ENCODE assay signal across 20 cellular contexts in genomic region chr2:29902356-29902755, GRCh38. TPM values are rescaled to one million over a fixed set of nuclear protein-coding genes. Genes with fewer than 3 reads are reported as not detected.
DNase-seq lines count a peak whose midpoint lies in the region; ATAC-seq and TF ChIP-seq lines count a peak whose summit lies in the region.
"Had no signal": no experiment of that assay in that cellular context is flagged by ENCODE, and none has a peak within 500 bp of the region (broad histone marks: within the 10 kb centered on the region; RNA-seq: fewer than 3 reads in every experiment).

No MANE protein-coding gene starts in this region.

- H3K4me1 ChIP-seq in GM23248 (ENCODE audit: insufficient read depth): no peaks in the 10 kb centered on the region
- peaks cover 23% of the 10 kb centered on the region for H3K4me1 ChIP-seq in endodermal cell (ENCODE audit: control insufficient read depth, insufficient read depth, low read length)
- H3K4me1 ChIP-seq in mesendoderm (ENCODE audit: control insufficient read depth, low read depth, low read length): peaks cover 3% of the 10 kb centered on the region
- H3K4me1 ChIP-seq in CD8-positive, alpha-beta T cell (ENCODE audit: insufficient read depth, low read length): no peaks in the 10 kb centered on the region
- H3K4me1 ChIP-seq: BE2C, SJSA1 had no signal

- H3K79me1 ChIP-seq in mesendoderm (ENCODE audit: low read length): no peaks in the 10 kb centered on the region

- no peak overlapping the region for H3K56ac ChIP-seq in mesendoderm (ENCODE audit: low read length)

- H3K4me3 Mint-ChIP-seq in endodermal cell: no peak overlapping the region
- H3K4me3 Mint-ChIP-seq in CD8-positive, alpha-beta T cell: no peak overlapping the region

- no peak overlapping the region for H3K23ac ChIP-seq in mesendoderm (ENCODE audit: low read length)

- 70 to 80% methylated on average over 1 of the region's 1 CpG for WGBS in GM23248 (ENCODE audit: low coverage in 1 of 2, low lambda C conversion rate in 2 of 2, missing lambda C conversion rate in 2 of 2), 2 experiments
- WGBS in endodermal cell (ENCODE audit: insufficient coverage in 1 of 2, insufficient read length in 1 of 2), 2 experiments: 21% methylated on average over 1 of the region's 1 CpG; no CpG with 5 or more reads in 1 of the 2 experiments
- no CpG with 5 or more reads among the region's 1 CpG for WGBS in mesendoderm (ENCODE audit: extremely low coverage, insufficient coverage, low lambda C conversion rate)

- H3K36me3 Mint-ChIP-seq in endodermal cell (ENCODE audit: low read depth): no peaks in the 10 kb centered on the region
- no peaks in the 10 kb centered on the region for H3K36me3 Mint-ChIP-seq in activated naive CD4-positive, alpha-beta T cell treated with anti-CD3 and anti-CD28 coated beads, Interleukin-2, amount 50 U/mL, for 72 hours
- H3K36me3 Mint-ChIP-seq in CD8-positive, alpha-beta T cell: no peaks in the 10 kb centered on the region

- CTCF ChIA-PET in CD8-positive, alpha-beta T cell (lab: Charles Lee): no interaction called here

- TF ChIP-seq RAD21 in Ishikawa (IDR thresholded peaks at IDR 0.05; ENCODE audit: low read depth): no peak

- peaks cover 37% of the 10 kb centered on the region for H3K27me3 ChIP-seq in GM23248 (replicated peaks; ENCODE audit: insufficient read depth)
- peaks cover 24% of the 10 kb centered on the region for H3K27me3 ChIP-seq in endodermal cell (ENCODE audit: control insufficient read depth, insufficient read depth, low read length, poor library complexity, severe bottlenecking)
- no peaks in the 10 kb centered on the region for H3K27me3 ChIP-seq in mesendoderm (ENCODE audit: insufficient read depth, low read length, poor library complexity)
- H3K27me3 ChIP-seq in CD8-positive, alpha-beta T cell (ENCODE audit: insufficient read depth, low read length): no peaks in the 10 kb centered on the region
- H3K27me3 ChIP-seq: BE2C had no signal

- H3K27ac ChIP-seq in GM23248 (no peak overlapping the region), endodermal cell (ENCODE audit: low read depth, low read length) (no peak overlapping the region), mesendoderm (ENCODE audit: low read depth, low read length) (no peak overlapping the region)
- H3K27ac ChIP-seq in CD8-positive, alpha-beta T cell (ENCODE audit: low read depth, low read length): no peak overlapping the region
- H3K27ac ChIP-seq: HL-60, SJSA1 had no signal

- no peaks in the 10 kb centered on the region for H3F3A ChIP-seq in GM23248 (ENCODE audit: insufficient read depth)

- H4K20me1 ChIP-seq in GM23248 (ENCODE audit: insufficient read depth): no peaks in the 10 kb centered on the region

- H3K36me3 ChIP-seq in GM23248 (ENCODE audit: low read depth) (no peaks in the 10 kb centered on the region), endodermal cell (ENCODE audit: control insufficient read depth, insufficient read depth, low read length) (no peaks in the 10 kb centered on the region), mesendoderm (ENCODE audit: control insufficient read depth, insufficient read depth, low read length) (no peaks in the 10 kb centered on the region)
- no peaks in the 10 kb centered on the region for H3K36me3 ChIP-seq in CD8-positive, alpha-beta T cell (ENCODE audit: insufficient read depth, low read length)
- H3K36me3 ChIP-seq: BE2C, SJSA1 had no signal

- H2AK5ac ChIP-seq in mesendoderm (ENCODE audit: low read length): no peak overlapping the region

- H3K4me2 ChIP-seq in GM23248 (ENCODE audit: unreplicated experiment) (no peak overlapping the region), mesendoderm (ENCODE audit: low read length) (no peak overlapping the region)

- H3K18ac ChIP-seq in mesendoderm (ENCODE audit: low read length): no peak overlapping the region

- no peak overlapping the region for H3K27ac Mint-ChIP-seq in endodermal cell
- H3K27ac Mint-ChIP-seq in activated naive CD4-positive, alpha-beta T cell treated with anti-CD3 and anti-CD28 coated beads, Interleukin-2, amount 50 U/mL, for 72 hours: no peak overlapping the region
- H3K27ac Mint-ChIP-seq in CD8-positive, alpha-beta T cell: no peak overlapping the region

- no peak overlapping the region for H4K5ac ChIP-seq in mesendoderm (ENCODE audit: low read length)

- H2BK5ac ChIP-seq in mesendoderm (ENCODE audit: low read length): no peak overlapping the region

- in situ Hi-C loops in GM23248 (cut with MboI): no loop called here

- H2AFZ ChIP-seq in GM23248: no peak overlapping the region

- intact Hi-C loops in CD8-positive, alpha-beta T cell (cut with DNase I, micrococcal nuclease): no loop called here

- no peaks in the 10 kb centered on the region for H3K9me3 Mint-ChIP-seq in endodermal cell
- no peaks in the 10 kb centered on the region for H3K9me3 Mint-ChIP-seq in activated naive CD4-positive, alpha-beta T cell treated with anti-CD3 and anti-CD28 coated beads, Interleukin-2, amount 50 U/mL, for 72 hours
- H3K9me3 Mint-ChIP-seq in CD8-positive, alpha-beta T cell: no peaks in the 10 kb centered on the region

- H3K27me3 Mint-ChIP-seq in endodermal cell (ENCODE audit: insufficient read depth): peaks cover 44% of the 10 kb centered on the region
- H3K27me3 Mint-ChIP-seq in CD8-positive, alpha-beta T cell (ENCODE audit: low read depth): peaks cover 31% of the 10 kb centered on the region

- H3K9me2 ChIP-seq in GM23248 (ENCODE audit: insufficient read depth): no peaks in the 10 kb centered on the region

- H3K4me3 ChIP-seq in GM23248 (no peak overlapping the region), endodermal cell (ENCODE audit: low read length) (no peak overlapping the region), mesendoderm (ENCODE audit: low read length) (no peak overlapping the region)
- H3K4me3 ChIP-seq in CD8-positive, alpha-beta T cell (ENCODE audit: low read depth, low read length): no peak overlapping the region
- H3K4me3 ChIP-seq: SJSA1 had no signal

- DNase-seq in GM23248: peak; percentile 4
- peak; percentile 81 for DNase-seq in endodermal cell
- peak; percentile 55 for DNase-seq in mesendoderm
- DNase-seq in activated naive CD4-positive, alpha-beta T cell treated with anti-CD3 and anti-CD28 coated beads, Interleukin-2, amount 50 U/mL, for 72 hours (ENCODE audit: low spot score in 2 of 2): no peak
- DNase-seq in DMS 273 (lab: John Stamatoyannopoulos, UW; ENCODE audit: unreplicated experiment): no peak
- no peak for DNase-seq in CD8-positive, alpha-beta T cell
- DNase-seq: BE2C, DMS79, NCI-H1105, NCI-H146, NCI-H2029, NCI-H2227 treated with DMSO at 0.1 percent for 48 hours, NCI-H510A, NCI-H82, SW 1271 had no signal

- peaks cover 46% of the 10 kb centered on the region for H3K4me1 Mint-ChIP-seq in endodermal cell
- no peaks in the 10 kb centered on the region for H3K4me1 Mint-ChIP-seq in CD8-positive, alpha-beta T cell (ENCODE audit: low read depth)

- no peak overlapping the region for H2BK120ac ChIP-seq in mesendoderm (ENCODE audit: low read depth, low read length)

- no peak for ATAC-seq in activated naive CD4-positive, alpha-beta T cell treated with anti-CD3 and anti-CD28 coated beads, Interleukin-2, amount 50 U/mL, for 72 hours
- ATAC-seq in GM18907 (IDR thresholded peaks at IDR 0.05; ENCODE audit: unreplicated experiment): no peak
- no peak for ATAC-seq in CD8-positive, alpha-beta T cell

- no peak overlapping the region for H4K8ac ChIP-seq in mesendoderm (ENCODE audit: low read depth, low read length)

- POLR2A ChIA-PET in CD8-positive, alpha-beta T cell (lab: Charles Lee): no interaction called here

- H3K9me3 ChIP-seq in GM23248 (ENCODE audit: low read depth) (no peaks in the 10 kb centered on the region), endodermal cell (ENCODE audit: control insufficient read depth, low read length) (no peaks in the 10 kb centered on the region)
- H3K9me3 ChIP-seq in CD8-positive, alpha-beta T cell (ENCODE audit: low read length): no peaks in the 10 kb centered on the region
- H3K9me3 ChIP-seq: BE2C, SJSA1 had no signal

- no peak overlapping the region for H2BK15ac ChIP-seq in mesendoderm (replicated peaks; ENCODE audit: low read depth)

- no peak for TF ChIP-seq EP300 in Ishikawa (IDR thresholded peaks at IDR 0.05; ENCODE audit: borderline replicate concordance)

- no peak overlapping the region for H3K9ac ChIP-seq in GM23248
- no peak overlapping the region for H3K9ac ChIP-seq in endodermal cell (ENCODE audit: extremely low read depth, low read length, poor library complexity, severe bottlenecking)
- H3K9ac ChIP-seq in mesendoderm (ENCODE audit: low read length): no peak overlapping the region

- no peaks in the 10 kb centered on the region for H3K79me2 ChIP-seq in GM23248 (ENCODE audit: insufficient read depth)
- no peaks in the 10 kb centered on the region for H3K79me2 ChIP-seq in mesendoderm (ENCODE audit: control insufficient read depth, insufficient read depth, low read length)

- no peak overlapping the region for H3K4ac ChIP-seq in mesendoderm (ENCODE audit: low read depth, low read length)

- no peak for TF ChIP-seq CTCF in endodermal cell (conservative IDR thresholded peaks at IDR 0.05)
- TF ChIP-seq CTCF in CD8-positive, alpha-beta T cell (IDR thresholded peaks at IDR 0.05): no peak

TF ChIP-seq in Ishikawa, 13 proteins besides CTCF, POLR2A, EP300 and RAD21 (continues in another document):
- TF ChIP-seq USF1 (IDR thresholded peaks at IDR 0.05): no peak

RNA-seq across cellular contexts. Expression of gene ALK, which starts 19.0 kb away (rescaled TPM):
- under 0.01 TPM in 1 of 2 replicates, not detected in the other for total RNA-seq in GM23248 (2014; rRNA removed; shearing (Covaris generic))
- polyA plus RNA-seq in GM23248 (2016; fragmentation: Nextera tagmentation; extraction: Ambion mirVana): 0.05 TPM in 1 of 2 replicates, not detected in the other
- total RNA-seq in endodermal cell: under 1 TPM; 0.13 to 0.46 TPM
- polyA plus RNA-seq in endodermal cell (2013, experiment 1 of 2): 2.4 TPM
- 3.1 TPM for polyA plus RNA-seq in endodermal cell (2013, experiment 2 of 2)
- polyA plus RNA-seq in mesendoderm (2013, experiment 1 of 2): 0.38 TPM
- 0.41 TPM for polyA plus RNA-seq in mesendoderm (2013, experiment 2 of 2)
- under 1 TPM in 1 of 2 donors, not detected in 1; 0.05 TPM for total RNA-seq in activated naive CD4-positive, alpha-beta T cell treated with anti-CD3 and anti-CD28 coated beads, Interleukin-2, amount 50 U/mL, for 72 hours
- not detected for total RNA-seq in CD8-positive, alpha-beta T cell
- total RNA-seq: HT-29, SJSA1 had no signal

Comparison
In these comparisons a context has a peak if more than half of its experiments do, and no peak if none do; other contexts are left out.
1. DNase-seq: peak in GM23248 (single experiment), endodermal cell (single experiment) and mesendoderm (single experiment); none in activated naive CD4-positive, alpha-beta T cell treated with anti-CD3 and anti-CD28 coated beads, Interleukin-2, amount 50 U/mL, for 72 hours (0 of 2), DMS 273 (single experiment) and CD8-positive, alpha-beta T cell (0 of 7).